Comparison of ENCODE assay signal across 17 cellular contexts in the genomic region with DNA sequence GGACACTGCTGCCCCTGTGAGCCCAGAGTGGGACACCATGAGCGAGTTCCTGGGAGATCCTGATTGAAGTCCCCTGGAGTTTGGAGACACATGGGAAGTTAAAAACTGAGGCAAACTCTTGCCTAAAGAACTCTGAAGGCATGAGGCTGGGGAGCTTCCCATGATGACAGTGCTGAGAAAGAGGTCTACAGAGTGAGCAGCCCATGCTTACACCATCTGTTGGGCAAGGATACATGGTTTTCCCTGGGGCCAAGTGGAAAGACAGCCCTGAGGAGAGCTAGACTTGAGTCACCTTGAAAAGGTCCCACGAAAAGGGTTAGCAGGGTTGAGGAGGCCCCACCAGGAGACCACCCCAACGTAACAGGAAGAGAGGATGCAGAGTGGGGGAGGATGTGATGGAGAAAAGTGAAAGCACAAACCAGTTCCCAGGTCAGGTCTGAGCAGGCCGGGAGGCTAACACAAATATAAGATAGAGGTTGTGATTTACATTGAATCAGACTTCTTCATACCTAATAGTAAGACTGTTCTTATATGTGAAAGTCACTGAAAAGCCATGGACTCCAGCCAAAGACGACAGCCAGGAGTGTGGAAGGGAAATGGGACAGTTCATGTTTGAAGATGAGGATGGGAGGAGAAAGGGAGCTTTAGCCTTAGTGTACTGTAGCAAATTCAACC. TPM values are rescaled to one million over a fixed set of nuclear protein-coding genes. Genes with fewer than 3 reads are reported as not detected.
DNase-seq lines count a peak whose midpoint lies in the region; ATAC-seq, FAIRE-seq and TF ChIP-seq lines count a peak whose summit lies in the region.
"Had no signal": no experiment of that assay in that cellular context is flagged by ENCODE, and none has a peak within 500 bp of the region (broad histone marks: within the 10 kb centered on the region; RNA-seq: fewer than 3 reads in every experiment).

No MANE protein-coding gene starts in this region.

- WGBS in HepG2 (ENCODE audit: low lambda C conversion rate): 34% methylated on average over 5 of the region's 5 CpGs
- 71% methylated on average over 5 of the region's 5 CpGs for WGBS in right lobe of liver (ENCODE audit: insufficient coverage, low coverage, low lambda C conversion rate, missing lambda C conversion rate)
- 85% methylated on average over 5 of the region's 5 CpGs for WGBS in esophagus muscularis mucosa
- 77 to 83% methylated on average over 5 of the region's 5 CpGs for WGBS in testis, 2 donors

- TF ChIP-seq RAD21 in HepG2 (CRISPR knock-in tag; IDR thresholded peaks at IDR 0.05): no peak

- intact Hi-C loops in HepG2 (cut with micrococcal nuclease; ENCODE audit: unreplicated experiment): no loop called here
- intact Hi-C loops in right lobe of liver (cut with DNase I): no loop called here
- intact Hi-C loops in esophagus muscularis mucosa (cut with DNase I): no loop called here
- intact Hi-C loops in testis (cut with DNase I; ENCODE audit: low total_unique reads): no loop called here

- H3K27me3 ChIP-seq in HepG2 (ENCODE audit: control insufficient read depth in 1 of 2, insufficient read depth in 2 of 2, low read length in 2 of 2): no peaks in the 10 kb centered on the region
- no peaks in the 10 kb centered on the region for H3K27me3 ChIP-seq in right lobe of liver
- no peaks in the 10 kb centered on the region for H3K27me3 ChIP-seq in esophagus muscularis mucosa
- H3K27me3 ChIP-seq in testis: no peaks in the 10 kb centered on the region
- H3K27me3 ChIP-seq: BLaER1 had no signal

- H3K9ac ChIP-seq in HepG2 (ENCODE audit: insufficient read depth, low read depth, low read length): no peak overlapping the region
- H3K9ac ChIP-seq: BLaER1 had no signal

- no peak for DNase-seq in HepG2 (ENCODE audit: low spot score)
- no peak for DNase-seq in right lobe of liver
- DNase-seq in esophagus muscularis mucosa (ENCODE audit: extremely low spot score): peak; percentile 77
- peak; percentile 7 for DNase-seq in skeletal muscle cell (ENCODE audit: low read depth)
- no peak for DNase-seq in testis
- DNase-seq in DMS 273 (lab: John Stamatoyannopoulos, UW; ENCODE audit: unreplicated experiment): no peak
- DNase-seq: 8988T; CD4-positive, alpha-beta memory T cell; DMS79 treated with DMSO at 0.1 percent for 48 hours; EL; H9 had no signal

- POLR2A ChIA-PET in HepG2 (lab: Yijun Ruan, JAX): no interaction called here

- no peaks in the 10 kb centered on the region for H3K36me3 ChIP-seq in HepG2 (replicated peaks in 1 of 2; ENCODE audit: control insufficient read depth in 1 of 2, insufficient read depth in 2 of 2, low read length in 2 of 2)
- no peaks in the 10 kb centered on the region for H3K36me3 ChIP-seq in right lobe of liver
- no peaks in the 10 kb centered on the region for H3K36me3 ChIP-seq in esophagus muscularis mucosa
- no peaks in the 10 kb centered on the region for H3K36me3 ChIP-seq in testis (ENCODE audit: low read depth, missing control alignments)
- H3K36me3 ChIP-seq: BLaER1 had no signal

- no TSS peak for BruUV-seq in HepG2 (replicated peaks; lab: Mats Ljungman, UMichigan)

- H4K20me1 ChIP-seq in HepG2 (ENCODE audit: insufficient read depth, low read length): no peaks in the 10 kb centered on the region
- H4K20me1 ChIP-seq: BLaER1 had no signal

- no peak overlapping the region for H2AFZ ChIP-seq in HepG2 (ENCODE audit: low read length)

- H3K4me3 ChIP-seq in HepG2 (replicated peaks in 1 of 3; ENCODE audit: insufficient read depth in 1 of 3, low read depth in 2 of 3, low read length in 3 of 3) (no peak overlapping the region), right lobe of liver (no peak overlapping the region), esophagus muscularis mucosa (no peak overlapping the region), skeletal muscle cell (ENCODE audit: low read depth, low read length) (no peak overlapping the region), testis (no peak overlapping the region)
- H3K4me3 ChIP-seq: BLaER1, GM12878 had no signal

- TF ChIP-seq CTCF in HepG2 (CRISPR knock-in tag; IDR thresholded peaks at IDR 0.05): no peak
- TF ChIP-seq CTCF in right lobe of liver (IDR thresholded peaks at IDR 0.05): no peak
- TF ChIP-seq CTCF in esophagus muscularis mucosa (IDR thresholded peaks at IDR 0.05): no peak
- no peak for TF ChIP-seq CTCF in testis (IDR thresholded peaks at IDR 0.05)

- FAIRE-seq in HepG2 (lab: Jason Lieb, UNC): no peak
- FAIRE-seq: GM12878, GM19239, H1 had no signal

- in situ Hi-C loops in HepG2 (cut with HindIII; ENCODE audit: extremely low pct_ligation_motif_present, low pct_unique_long_range_greater_than_20kb): no loop called here

- no peaks in the 10 kb centered on the region for H3K4me1 ChIP-seq in HepG2 (ENCODE audit: insufficient read depth, low read length)
- no peaks in the 10 kb centered on the region for H3K4me1 ChIP-seq in right lobe of liver
- no peaks in the 10 kb centered on the region for H3K4me1 ChIP-seq in esophagus muscularis mucosa
- no peaks in the 10 kb centered on the region for H3K4me1 ChIP-seq in testis
- H3K4me1 ChIP-seq: BLaER1 had no signal

- H3K79me2 ChIP-seq in HepG2 (ENCODE audit: insufficient read depth, low read length): no peaks in the 10 kb centered on the region

- CTCF ChIA-PET in HepG2 (lab: Yijun Ruan, JAX; ENCODE audit: low intra/inter-chr PET ratio, low total read pairs): no interaction called here

- H3K9me3 ChIP-seq in HepG2 (ENCODE audit: low read length): no peaks in the 10 kb centered on the region
- H3K9me3 ChIP-seq in right lobe of liver: no peaks in the 10 kb centered on the region
- no peaks in the 10 kb centered on the region for H3K9me3 ChIP-seq in esophagus muscularis mucosa
- no peaks in the 10 kb centered on the region for H3K9me3 ChIP-seq in testis
- H3K9me3 ChIP-seq: BLaER1 had no signal

- H3K27ac ChIP-seq in HepG2 (ENCODE audit: extremely low read length, insufficient read depth, low read length): no peak overlapping the region
- no peak overlapping the region for H3K27ac ChIP-seq in right lobe of liver
- no peak overlapping the region for H3K27ac ChIP-seq in esophagus muscularis mucosa (replicated peaks in 1 of 4)
- no peak overlapping the region for H3K27ac ChIP-seq in testis
- H3K27ac ChIP-seq: BLaER1, HL-60 had no signal

- no peak overlapping the region for H3K4me2 ChIP-seq in HepG2 (ENCODE audit: low read depth, low read length)
- H3K4me2 ChIP-seq: BLaER1 had no signal

- ATAC-seq in HepG2: peak; percentile 31; the same call in 1 of the 3 replicates
- no peak for ATAC-seq in right lobe of liver
- no peak for ATAC-seq in HG03139 (IDR thresholded peaks at IDR 0.05; ENCODE audit: unreplicated experiment)
- ATAC-seq: GM12878 had no signal

- TF ChIP-seq EP300 in HepG2 (IDR thresholded peaks at IDR 0.05; ENCODE audit: low read depth in 2 of 2, low read length in 2 of 2) (no peak), HepG2 (CRISPR knock-in tag; IDR thresholded peaks at IDR 0.05; ENCODE audit: borderline replicate concordance) (no peak), esophagus muscularis mucosa (IDR thresholded peaks at IDR 0.05) (no peak)

- no peak for TF ChIP-seq POLR2A in HepG2 (IDR thresholded peaks at IDR 0.05; ENCODE audit: insufficient read depth in 1 of 2, low read depth in 2 of 2, low read length in 2 of 2)
- TF ChIP-seq POLR2A in right lobe of liver (IDR thresholded peaks at IDR 0.05): no peak
- no peak for TF ChIP-seq POLR2A in esophagus muscularis mucosa (IDR thresholded peaks at IDR 0.05; ENCODE audit: low read depth)
- no peak for TF ChIP-seq POLR2A in testis (IDR thresholded peaks at IDR 0.05)

TF ChIP-seq in HepG2, 621 proteins besides CTCF, POLR2A, EP300 and RAD21 (continues in another document):
- TF ChIP-seq, protein P1, sequence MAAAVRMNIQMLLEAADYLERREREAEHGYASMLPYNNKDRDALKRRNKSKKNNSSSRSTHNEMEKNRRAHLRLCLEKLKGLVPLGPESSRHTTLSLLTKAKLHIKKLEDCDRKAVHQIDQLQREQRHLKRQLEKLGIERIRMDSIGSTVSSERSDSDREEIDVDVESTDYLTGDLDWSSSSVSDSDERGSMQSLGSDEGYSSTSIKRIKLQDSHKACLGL (CRISPR knock-in tag; IDR thresholded peaks at IDR 0.05): no peak
- TF ChIP-seq KDM5A (IDR thresholded peaks at IDR 0.05; ENCODE audit: borderline replicate concordance, low read length): no peak
- no peak for TF ChIP-seq ZNF768 (CRISPR knock-in tag; IDR thresholded peaks at IDR 0.05)
- no peak for TF ChIP-seq ZKSCAN5 (CRISPR knock-in tag; IDR thresholded peaks at IDR 0.05)
- TF ChIP-seq RNF2 (conservative IDR thresholded peaks at IDR 0.05; ENCODE audit: low read depth): no peak
- TF ChIP-seq SALL1 (CRISPR knock-in tag; IDR thresholded peaks at IDR 0.05): no peak
- TF ChIP-seq RORA (CRISPR knock-in tag; IDR thresholded peaks at IDR 0.05): no peak
- no peak for TF ChIP-seq NFIC (IDR thresholded peaks at IDR 0.05; ENCODE audit: low read length)

RNA-seq across cellular contexts. Expression of a gene that starts 13.5 kb away (rescaled TPM):
- 59.1 and 59.3 TPM in 2 replicates for total RNA-seq in HepG2 (2016; rRNA removed; fragmentation: Illumina TruSeq; extraction: Trizol)
- total RNA-seq in HepG2 (2016; cell fraction: cytosol; rRNA removed; fragmentation: Illumina TruSeq; extraction: Trizol; ENCODE audit: low read depth): 8.4 and 12.9 TPM in 2 replicates
- total RNA-seq in HepG2 (2016; cell fraction: insoluble cytoplasmic fraction; rRNA removed; fragmentation: Illumina TruSeq; extraction: Trizol): 54.2 and 72.2 TPM in 2 replicates
- total RNA-seq in HepG2 (2016; cell fraction: membrane; rRNA removed; fragmentation: Illumina TruSeq; extraction: Trizol): 24.4 TPM in 2 replicates
- 58.1 and 65.8 TPM in 2 replicates for total RNA-seq in HepG2 (2016; cell fraction: nucleus; rRNA removed; fragmentation: Illumina TruSeq; extraction: Trizol)
- polyA plus RNA-seq in HepG2 (2011; rRNA removed): 30.0 and 42.5 TPM in 2 replicates
- polyA plus RNA-seq in HepG2 (2011; cell fraction: cytosol; rRNA removed): 14.6 and 23.9 TPM in 2 replicates
- polyA plus RNA-seq in HepG2 (2011; cell fraction: nucleus; rRNA removed): 18.9 and 26.2 TPM in 2 replicates
- 37.5 and 58.9 TPM in 2 replicates for polyA plus RNA-seq in HepG2 (2012)
- polyA plus RNA-seq in HepG2 (2016; cell fraction: cytosol; fragmentation: Illumina TruSeq; extraction: Trizol; ENCODE audit: low read depth): 8.4 and 9.6 TPM in 2 replicates
- polyA plus RNA-seq in HepG2 (2016; cell fraction: insoluble cytoplasmic fraction; fragmentation: Illumina TruSeq; extraction: Trizol; ENCODE audit: low read depth): 57.2 and 67.4 TPM in 2 replicates
- 16.7 and 18.6 TPM in 2 replicates for polyA plus RNA-seq in HepG2 (2016; cell fraction: membrane; fragmentation: Illumina TruSeq; extraction: Trizol; ENCODE audit: low read depth)
- polyA plus RNA-seq in HepG2 (2016; cell fraction: nucleus; fragmentation: Illumina TruSeq; extraction: Trizol; ENCODE audit: insufficient read depth, low read depth): 44.6 and 44.8 TPM in 2 replicates
- polyA minus RNA-seq in HepG2 (2011; rRNA and poly(A)+ RNA removed; ENCODE audit: low replicate concordance): 3.2 and 8.2 TPM in 2 replicates
- 18.1 and 22.6 TPM in 2 replicates for polyA minus RNA-seq in HepG2 (2011; cell fraction: cytosol; rRNA and poly(A)+ RNA removed)
- 116 and 120 TPM in 2 replicates for polyA minus RNA-seq in HepG2 (2011; cell fraction: nucleus; rRNA and poly(A)+ RNA removed)
- 10 to 100 TPM; 11.1 to 22.2 (median 18.7) TPM for total RNA-seq in right lobe of liver
- total RNA-seq in esophagus muscularis mucosa: 10 to 100 TPM; 40.4 to 58.2 (median 45.2) TPM
- 10 to 100 TPM; 56.6 to 63.6 TPM for total RNA-seq in testis
- polyA plus RNA-seq in testis (ENCODE audit: insufficient read depth, low read depth, low replicate concordance): 46.2 TPM

Comparison
In these comparisons a context has a peak if more than half of its experiments do, and no peak if none do; other contexts are left out.
1. DNase-seq: peak in esophagus muscularis mucosa (single experiment) and skeletal muscle cell (single experiment); none in HepG2 (single experiment), right lobe of liver (0 of 3), testis (single experiment) and DMS 273 (single experiment).